1 cellular context compared by ENCODE assay signal in genomic region chr2:113129519-113130078, GRCh38.
A peak's percentile ranks its signal among the peaks of the same experiment; 100 is the strongest.
TF ChIP-seq lines count a peak whose summit lies in the region.

No MANE protein-coding gene starts in this region.

TF ChIP-seq in HepG2, 621 proteins besides CTCF, POLR2A, EP300 and RAD21:
- TF ChIP-seq ZNF781 (CRISPR knock-in tag; IDR thresholded peaks at IDR 0.05; ENCODE audit: borderline replicate concordance, not compliant biosample characterization), result no peak
- TF ChIP-seq IRF9 (CRISPR knock-in tag; IDR thresholded peaks at IDR 0.05; ENCODE audit: borderline replicate concordance), result peak; percentile 63; the same call in 1 of the 2 replicates
- TF ChIP-seq ZNF687 (CRISPR knock-in tag; IDR thresholded peaks at IDR 0.05), result peak; percentile 25; the same call in 1 of the 2 replicates
- 0 out of 2 replicates have a peak, but pooled peaks have one; percentile 19 for TF ChIP-seq ZNF788 (CRISPR knock-in tag; IDR thresholded peaks at IDR 0.05; ENCODE audit: borderline replicate concordance)
- 0 out of 2 replicates have a peak, but pooled peaks have one; percentile 35 for TF ChIP-seq EED (CRISPR knock-in tag; IDR thresholded peaks at IDR 0.05)
- no peak for TF ChIP-seq ETS1 (CRISPR knock-in tag; IDR thresholded peaks at IDR 0.05)
- TF ChIP-seq MTERF4 (CRISPR knock-in tag; IDR thresholded peaks at IDR 0.05), result peak; percentile 90; the same call in 1 of the 2 replicates
- TF ChIP-seq ZFX (CRISPR knock-in tag; IDR thresholded peaks at IDR 0.05; ENCODE audit: low read depth), result peak; percentile 15; the same call in 1 of the 2 replicates
- no peak for TF ChIP-seq CHD4 (IDR thresholded peaks at IDR 0.05; ENCODE audit: borderline replicate concordance, low read length)
- 0 out of 2 replicates have a peak, but pooled peaks have one; percentile 59 for TF ChIP-seq ZNF550 (CRISPR knock-in tag; IDR thresholded peaks at IDR 0.05; ENCODE audit: borderline replicate concordance)
- TF ChIP-seq KDM5B (CRISPR knock-in tag; IDR thresholded peaks at IDR 0.05; ENCODE audit: borderline replicate concordance), result peak; percentile 44; the same call in 1 of the 2 replicates
- 0 out of 2 replicates have a peak, but pooled peaks have one; percentile 36 for TF ChIP-seq ZNF563 (CRISPR knock-in tag; IDR thresholded peaks at IDR 0.05)
- TF ChIP-seq PAXIP1 (CRISPR knock-in tag; conservative IDR thresholded peaks at IDR 0.05), result 0 out of 2 replicates have a peak, but pooled peaks have one; percentile 11
- peak; percentile 39 for TF ChIP-seq TEAD3 (CRISPR knock-in tag; optimal IDR thresholded peaks at IDR 0.05; ENCODE audit: borderline replicate concordance)
- no peak for TF ChIP-seq HINFP (CRISPR knock-in tag; IDR thresholded peaks at IDR 0.05; ENCODE audit: low read depth)
- peak; percentile 33; the same call in 1 of the 2 replicates for TF ChIP-seq NR2C2 (CRISPR knock-in tag; IDR thresholded peaks at IDR 0.05; ENCODE audit: borderline replicate concordance)
- 0 out of 2 replicates have a peak, but pooled peaks have one; percentile 54 for TF ChIP-seq ZNF138 (CRISPR knock-in tag; IDR thresholded peaks at IDR 0.05; ENCODE audit: low read depth)
- 0 out of 2 replicates have a peak, but pooled peaks have one; percentile 33 for TF ChIP-seq ZNF225 (CRISPR knock-in tag; IDR thresholded peaks at IDR 0.05)
- no peak for TF ChIP-seq IKZF1 (IDR thresholded peaks at IDR 0.05)
TF ChIP-seq in HepG2: peak in this region for 14.
